ENCODE assay signal across 1 cellular context in the genomic region with DNA sequence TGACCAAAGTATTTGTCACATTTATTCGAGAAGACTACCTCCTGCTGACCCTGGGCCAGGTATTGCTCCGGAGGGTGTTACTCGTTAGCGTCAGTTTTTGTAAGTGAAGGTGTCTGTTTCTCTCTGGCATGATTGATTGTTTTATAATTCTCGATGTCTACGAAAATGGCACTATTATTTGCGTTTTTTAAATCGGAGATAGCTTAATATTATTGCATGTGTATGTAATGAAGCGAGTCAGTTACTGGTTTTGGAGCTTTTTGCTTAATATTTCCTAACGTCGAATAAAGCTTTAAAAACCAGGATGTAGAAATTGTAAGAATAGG.
TF ChIP-seq lines count a peak whose summit lies in the region.

No MANE protein-coding gene starts in this region.

TF ChIP-seq in HepG2, 621 proteins besides CTCF, POLR2A, EP300 and RAD21:
- no peak for TF ChIP-seq ZNF121 (CRISPR knock-in tag; IDR thresholded peaks at IDR 0.05)
- TF ChIP-seq ZEB1 (IDR thresholded peaks at IDR 0.05; ENCODE audit: insufficient replicate concordance, low read depth): no peak
- no peak for TF ChIP-seq SMC3 (IDR thresholded peaks at IDR 0.05; ENCODE audit: low read length)
- TF ChIP-seq CREM (IDR thresholded peaks at IDR 0.05): no peak
- TF ChIP-seq CREM (CRISPR knock-in tag; IDR thresholded peaks at IDR 0.05): no peak
- TF ChIP-seq, protein P1, sequence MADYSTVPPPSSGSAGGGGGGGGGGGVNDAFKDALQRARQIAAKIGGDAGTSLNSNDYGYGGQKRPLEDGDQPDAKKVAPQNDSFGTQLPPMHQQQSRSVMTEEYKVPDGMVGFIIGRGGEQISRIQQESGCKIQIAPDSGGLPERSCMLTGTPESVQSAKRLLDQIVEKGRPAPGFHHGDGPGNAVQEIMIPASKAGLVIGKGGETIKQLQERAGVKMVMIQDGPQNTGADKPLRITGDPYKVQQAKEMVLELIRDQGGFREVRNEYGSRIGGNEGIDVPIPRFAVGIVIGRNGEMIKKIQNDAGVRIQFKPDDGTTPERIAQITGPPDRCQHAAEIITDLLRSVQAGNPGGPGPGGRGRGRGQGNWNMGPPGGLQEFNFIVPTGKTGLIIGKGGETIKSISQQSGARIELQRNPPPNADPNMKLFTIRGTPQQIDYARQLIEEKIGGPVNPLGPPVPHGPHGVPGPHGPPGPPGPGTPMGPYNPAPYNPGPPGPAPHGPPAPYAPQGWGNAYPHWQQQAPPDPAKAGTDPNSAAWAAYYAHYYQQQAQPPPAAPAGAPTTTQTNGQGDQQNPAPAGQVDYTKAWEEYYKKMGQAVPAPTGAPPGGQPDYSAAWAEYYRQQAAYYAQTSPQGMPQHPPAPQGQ (CRISPR knock-in tag; IDR thresholded peaks at IDR 0.05; ENCODE audit: borderline replicate concordance): no peak
- TF ChIP-seq ARNT2 (CRISPR knock-in tag; IDR thresholded peaks at IDR 0.05; ENCODE audit: low read depth): no peak
- TF ChIP-seq SSRP1 (CRISPR knock-in tag; IDR thresholded peaks at IDR 0.05): no peak
- 0 out of 2 replicates have a peak, but pooled peaks have one; percentile 4 for TF ChIP-seq ZFP1 (CRISPR knock-in tag; IDR thresholded peaks at IDR 0.05)
- TF ChIP-seq, protein P2, sequence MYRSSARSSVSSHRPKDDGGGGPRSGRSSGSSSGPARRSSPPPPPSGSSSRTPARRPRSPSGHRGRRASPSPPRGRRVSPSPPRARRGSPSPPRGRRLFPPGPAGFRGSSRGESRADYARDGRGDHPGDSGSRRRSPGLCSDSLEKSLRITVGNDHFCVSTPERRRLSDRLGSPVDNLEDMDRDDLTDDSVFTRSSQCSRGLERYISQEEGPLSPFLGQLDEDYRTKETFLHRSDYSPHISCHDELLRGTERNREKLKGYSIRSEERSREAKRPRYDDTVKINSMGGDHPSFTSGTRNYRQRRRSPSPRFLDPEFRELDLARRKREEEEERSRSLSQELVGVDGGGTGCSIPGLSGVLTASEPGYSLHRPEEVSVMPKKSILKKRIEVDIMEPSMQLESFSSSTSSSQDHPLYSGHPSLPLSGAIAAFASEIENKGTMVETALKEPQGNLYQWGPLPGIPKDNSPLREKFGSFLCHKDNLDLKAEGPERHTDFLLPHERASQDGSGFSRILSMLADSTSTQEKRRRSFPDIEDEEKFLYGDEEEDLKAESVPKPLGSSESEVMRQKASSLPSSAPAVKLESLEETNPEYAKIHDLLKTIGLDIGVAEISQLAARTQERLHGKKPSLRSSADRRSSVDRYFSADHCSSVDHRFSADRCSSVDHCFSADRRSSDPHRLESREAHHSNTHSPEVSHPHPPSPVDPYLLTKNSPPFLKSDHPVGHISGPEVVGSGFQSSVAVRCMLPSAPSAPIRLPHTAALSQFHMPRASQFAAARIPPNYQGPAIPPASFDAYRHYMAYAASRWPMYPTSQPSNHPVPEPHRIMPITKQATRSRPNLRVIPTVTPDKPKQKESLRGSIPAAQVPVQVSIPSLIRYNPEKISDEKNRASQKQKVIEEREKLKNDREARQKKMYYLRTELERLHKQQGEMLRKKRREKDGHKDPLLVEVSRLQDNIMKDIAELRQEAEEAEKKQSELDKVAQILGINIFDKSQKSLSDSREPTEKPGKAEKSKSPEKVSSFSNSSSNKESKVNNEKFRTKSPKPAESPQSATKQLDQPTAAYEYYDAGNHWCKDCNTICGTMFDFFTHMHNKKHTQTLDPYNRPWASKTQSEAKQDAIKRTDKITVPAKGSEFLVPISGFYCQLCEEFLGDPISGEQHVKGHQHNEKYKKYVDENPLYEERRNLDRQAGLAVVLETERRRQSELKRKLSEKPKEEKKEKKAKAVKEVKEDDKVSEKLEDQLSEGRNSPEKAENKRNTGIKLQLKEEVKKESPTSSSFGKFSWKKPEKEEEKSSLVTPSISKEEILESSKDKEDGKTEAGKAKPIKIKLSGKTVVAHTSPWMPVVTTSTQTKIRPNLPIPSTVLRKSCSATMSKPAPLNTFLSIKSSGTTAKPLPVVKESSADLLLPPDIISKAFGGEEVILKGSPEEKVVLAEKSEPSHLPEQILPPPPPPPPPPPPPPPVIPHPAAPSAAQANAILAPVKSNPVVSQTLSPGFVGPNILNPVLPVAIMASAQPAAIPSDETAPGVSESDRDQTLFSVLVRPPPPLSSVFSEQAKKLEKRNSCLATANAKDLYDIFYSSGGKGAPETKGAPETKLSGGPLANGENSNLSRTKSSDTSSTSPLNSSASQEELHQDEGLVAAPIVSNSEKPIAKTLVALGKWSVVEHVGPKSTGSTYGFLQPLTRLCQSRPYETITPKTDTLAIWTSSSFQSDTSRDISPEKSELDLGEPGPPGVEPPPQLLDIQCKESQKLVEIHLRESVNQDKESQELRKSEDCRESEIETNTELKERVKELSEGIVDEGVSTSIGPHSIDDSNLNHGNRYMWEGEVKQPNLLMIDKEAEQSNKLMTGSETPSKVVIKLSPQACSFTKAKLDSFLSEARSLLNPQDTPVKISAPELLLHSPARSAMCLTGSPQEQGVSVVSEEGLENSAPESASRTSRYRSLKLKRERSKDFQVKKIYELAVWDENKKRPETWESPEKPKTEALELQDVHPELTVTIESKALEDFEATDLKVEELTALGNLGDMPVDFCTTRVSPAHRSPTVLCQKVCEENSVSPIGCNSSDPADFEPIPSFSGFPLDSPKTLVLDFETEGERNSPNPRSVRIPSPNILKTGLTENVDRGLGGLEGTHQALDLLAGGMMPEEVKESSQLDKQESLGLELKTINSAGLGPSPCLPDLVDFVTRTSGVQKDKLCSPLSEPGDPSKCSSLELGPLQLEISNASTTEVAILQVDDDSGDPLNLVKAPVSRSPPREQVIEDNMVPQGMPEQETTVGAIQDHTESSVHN (CRISPR knock-in tag; IDR thresholded peaks at IDR 0.05): no peak
- TF ChIP-seq, protein P3, sequence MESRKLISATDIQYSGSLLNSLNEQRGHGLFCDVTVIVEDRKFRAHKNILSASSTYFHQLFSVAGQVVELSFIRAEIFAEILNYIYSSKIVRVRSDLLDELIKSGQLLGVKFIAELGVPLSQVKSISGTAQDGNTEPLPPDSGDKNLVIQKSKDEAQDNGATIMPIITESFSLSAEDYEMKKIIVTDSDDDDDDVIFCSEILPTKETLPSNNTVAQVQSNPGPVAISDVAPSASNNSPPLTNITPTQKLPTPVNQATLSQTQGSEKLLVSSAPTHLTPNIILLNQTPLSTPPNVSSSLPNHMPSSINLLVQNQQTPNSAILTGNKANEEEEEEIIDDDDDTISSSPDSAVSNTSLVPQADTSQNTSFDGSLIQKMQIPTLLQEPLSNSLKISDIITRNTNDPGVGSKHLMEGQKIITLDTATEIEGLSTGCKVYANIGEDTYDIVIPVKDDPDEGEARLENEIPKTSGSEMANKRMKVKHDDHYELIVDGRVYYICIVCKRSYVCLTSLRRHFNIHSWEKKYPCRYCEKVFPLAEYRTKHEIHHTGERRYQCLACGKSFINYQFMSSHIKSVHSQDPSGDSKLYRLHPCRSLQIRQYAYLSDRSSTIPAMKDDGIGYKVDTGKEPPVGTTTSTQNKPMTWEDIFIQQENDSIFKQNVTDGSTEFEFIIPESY (CRISPR knock-in tag; IDR thresholded peaks at IDR 0.05): no peak
- TF ChIP-seq ZNF629 (CRISPR knock-in tag; conservative IDR thresholded peaks at IDR 0.05): no peak
- TF ChIP-seq RBFOX2 (IDR thresholded peaks at IDR 0.05; ENCODE audit: low read depth, low read length): no peak
- TF ChIP-seq MAF1 (CRISPR knock-in tag; IDR thresholded peaks at IDR 0.05; ENCODE audit: borderline replicate concordance): no peak
- peak; percentile 71; the same call in 1 of the 2 replicates for TF ChIP-seq KDM5A (IDR thresholded peaks at IDR 0.05; ENCODE audit: borderline replicate concordance, low read length)
- TF ChIP-seq ADNP (CRISPR knock-in tag; IDR thresholded peaks at IDR 0.05): no peak
- TF ChIP-seq, protein P4, sequence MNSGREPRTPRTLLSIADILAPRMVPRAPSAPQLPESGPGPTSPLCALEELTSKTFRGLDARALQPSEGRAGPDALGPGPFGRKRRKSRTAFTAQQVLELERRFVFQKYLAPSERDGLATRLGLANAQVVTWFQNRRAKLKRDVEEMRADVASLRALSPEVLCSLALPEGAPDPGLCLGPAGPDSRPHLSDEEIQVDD (CRISPR knock-in tag; IDR thresholded peaks at IDR 0.05; ENCODE audit: borderline replicate concordance): no peak
- TF ChIP-seq, protein P5, sequence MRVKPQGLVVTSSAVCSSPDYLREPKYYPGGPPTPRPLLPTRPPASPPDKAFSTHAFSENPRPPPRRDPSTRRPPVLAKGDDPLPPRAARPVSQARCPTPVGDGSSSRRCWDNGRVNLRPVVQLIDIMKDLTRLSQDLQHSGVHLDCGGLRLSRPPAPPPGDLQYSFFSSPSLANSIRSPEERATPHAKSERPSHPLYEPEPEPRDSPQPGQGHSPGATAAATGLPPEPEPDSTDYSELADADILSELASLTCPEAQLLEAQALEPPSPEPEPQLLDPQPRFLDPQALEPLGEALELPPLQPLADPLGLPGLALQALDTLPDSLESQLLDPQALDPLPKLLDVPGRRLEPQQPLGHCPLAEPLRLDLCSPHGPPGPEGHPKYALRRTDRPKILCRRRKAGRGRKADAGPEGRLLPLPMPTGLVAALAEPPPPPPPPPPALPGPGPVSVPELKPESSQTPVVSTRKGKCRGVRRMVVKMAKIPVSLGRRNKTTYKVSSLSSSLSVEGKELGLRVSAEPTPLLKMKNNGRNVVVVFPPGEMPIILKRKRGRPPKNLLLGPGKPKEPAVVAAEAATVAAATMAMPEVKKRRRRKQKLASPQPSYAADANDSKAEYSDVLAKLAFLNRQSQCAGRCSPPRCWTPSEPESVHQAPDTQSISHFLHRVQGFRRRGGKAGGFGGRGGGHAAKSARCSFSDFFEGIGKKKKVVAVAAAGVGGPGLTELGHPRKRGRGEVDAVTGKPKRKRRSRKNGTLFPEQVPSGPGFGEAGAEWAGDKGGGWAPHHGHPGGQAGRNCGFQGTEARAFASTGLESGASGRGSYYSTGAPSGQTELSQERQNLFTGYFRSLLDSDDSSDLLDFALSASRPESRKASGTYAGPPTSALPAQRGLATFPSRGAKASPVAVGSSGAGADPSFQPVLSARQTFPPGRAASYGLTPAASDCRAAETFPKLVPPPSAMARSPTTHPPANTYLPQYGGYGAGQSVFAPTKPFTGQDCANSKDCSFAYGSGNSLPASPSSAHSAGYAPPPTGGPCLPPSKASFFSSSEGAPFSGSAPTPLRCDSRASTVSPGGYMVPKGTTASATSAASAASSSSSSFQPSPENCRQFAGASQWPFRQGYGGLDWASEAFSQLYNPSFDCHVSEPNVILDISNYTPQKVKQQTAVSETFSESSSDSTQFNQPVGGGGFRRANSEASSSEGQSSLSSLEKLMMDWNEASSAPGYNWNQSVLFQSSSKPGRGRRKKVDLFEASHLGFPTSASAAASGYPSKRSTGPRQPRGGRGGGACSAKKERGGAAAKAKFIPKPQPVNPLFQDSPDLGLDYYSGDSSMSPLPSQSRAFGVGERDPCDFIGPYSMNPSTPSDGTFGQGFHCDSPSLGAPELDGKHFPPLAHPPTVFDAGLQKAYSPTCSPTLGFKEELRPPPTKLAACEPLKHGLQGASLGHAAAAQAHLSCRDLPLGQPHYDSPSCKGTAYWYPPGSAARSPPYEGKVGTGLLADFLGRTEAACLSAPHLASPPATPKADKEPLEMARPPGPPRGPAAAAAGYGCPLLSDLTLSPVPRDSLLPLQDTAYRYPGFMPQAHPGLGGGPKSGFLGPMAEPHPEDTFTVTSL (CRISPR knock-in tag; IDR thresholded peaks at IDR 0.05; ENCODE audit: borderline replicate concordance): no peak
- TF ChIP-seq PAF1 (CRISPR knock-in tag; IDR thresholded peaks at IDR 0.05): no peak
- TF ChIP-seq, protein P6, sequence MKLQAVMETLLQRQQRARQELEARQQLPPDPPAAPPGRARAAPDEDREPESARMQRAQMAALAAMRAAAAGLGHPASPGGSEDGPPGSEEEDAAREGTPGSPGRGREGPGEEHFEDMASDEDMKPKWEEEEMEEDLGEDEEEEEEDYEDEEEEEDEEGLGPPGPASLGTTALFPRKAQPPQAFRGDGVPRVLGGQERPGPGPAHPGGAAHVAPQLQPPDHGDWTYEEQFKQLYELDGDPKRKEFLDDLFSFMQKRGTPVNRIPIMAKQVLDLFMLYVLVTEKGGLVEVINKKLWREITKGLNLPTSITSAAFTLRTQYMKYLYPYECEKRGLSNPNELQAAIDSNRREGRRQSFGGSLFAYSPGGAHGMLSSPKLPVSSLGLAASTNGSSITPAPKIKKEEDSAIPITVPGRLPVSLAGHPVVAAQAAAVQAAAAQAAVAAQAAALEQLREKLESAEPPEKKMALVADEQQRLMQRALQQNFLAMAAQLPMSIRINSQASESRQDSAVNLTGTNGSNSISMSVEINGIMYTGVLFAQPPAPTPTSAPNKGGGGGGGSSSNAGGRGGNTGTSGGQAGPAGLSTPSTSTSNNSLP (IDR thresholded peaks at IDR 0.05; ENCODE audit: low read depth, low read length): 0 out of 2 replicates have a peak, but pooled peaks have one; percentile 2
- TF ChIP-seq, protein P7, sequence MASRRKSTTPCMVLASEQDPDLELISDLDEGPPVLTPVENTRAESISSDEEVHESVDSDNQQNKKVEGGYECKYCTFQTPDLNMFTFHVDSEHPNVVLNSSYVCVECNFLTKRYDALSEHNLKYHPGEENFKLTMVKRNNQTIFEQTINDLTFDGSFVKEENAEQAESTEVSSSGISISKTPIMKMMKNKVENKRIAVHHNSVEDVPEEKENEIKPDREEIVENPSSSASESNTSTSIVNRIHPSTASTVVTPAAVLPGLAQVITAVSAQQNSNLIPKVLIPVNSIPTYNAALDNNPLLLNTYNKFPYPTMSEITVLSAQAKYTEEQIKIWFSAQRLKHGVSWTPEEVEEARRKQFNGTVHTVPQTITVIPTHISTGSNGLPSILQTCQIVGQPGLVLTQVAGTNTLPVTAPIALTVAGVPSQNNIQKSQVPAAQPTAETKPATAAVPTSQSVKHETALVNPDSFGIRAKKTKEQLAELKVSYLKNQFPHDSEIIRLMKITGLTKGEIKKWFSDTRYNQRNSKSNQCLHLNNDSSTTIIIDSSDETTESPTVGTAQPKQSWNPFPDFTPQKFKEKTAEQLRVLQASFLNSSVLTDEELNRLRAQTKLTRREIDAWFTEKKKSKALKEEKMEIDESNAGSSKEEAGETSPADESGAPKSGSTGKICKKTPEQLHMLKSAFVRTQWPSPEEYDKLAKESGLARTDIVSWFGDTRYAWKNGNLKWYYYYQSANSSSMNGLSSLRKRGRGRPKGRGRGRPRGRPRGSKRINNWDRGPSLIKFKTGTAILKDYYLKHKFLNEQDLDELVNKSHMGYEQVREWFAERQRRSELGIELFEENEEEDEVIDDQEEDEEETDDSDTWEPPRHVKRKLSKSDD (CRISPR knock-in tag; IDR thresholded peaks at IDR 0.05; ENCODE audit: low read depth): 0 out of 2 replicates have a peak, but pooled peaks have one; percentile 1
- no peak for TF ChIP-seq RXRA (CRISPR knock-in tag; IDR thresholded peaks at IDR 0.05)
TF ChIP-seq in HepG2: peak in this region for 4.
